In genomic region chr21:18970941-18971340, GRCh38 we compare ENCODE assay signal across 7 cellular contexts.
"Had no signal": no experiment of that assay in that cellular context is flagged by ENCODE, and none has a peak within 500 bp of the region (broad histone marks: within the 10 kb centered on the region; RNA-seq: fewer than 3 reads in every experiment).

No MANE protein-coding gene starts in this region.

- H3K4me3 ChIP-seq: GM23338 had no signal

- DNase-seq: H9, HCEC 1CT, IMR-90 had no signal

- FAIRE-seq: H1, H54, HTR-8/SVneo had no signal
